In the genomic region with DNA sequence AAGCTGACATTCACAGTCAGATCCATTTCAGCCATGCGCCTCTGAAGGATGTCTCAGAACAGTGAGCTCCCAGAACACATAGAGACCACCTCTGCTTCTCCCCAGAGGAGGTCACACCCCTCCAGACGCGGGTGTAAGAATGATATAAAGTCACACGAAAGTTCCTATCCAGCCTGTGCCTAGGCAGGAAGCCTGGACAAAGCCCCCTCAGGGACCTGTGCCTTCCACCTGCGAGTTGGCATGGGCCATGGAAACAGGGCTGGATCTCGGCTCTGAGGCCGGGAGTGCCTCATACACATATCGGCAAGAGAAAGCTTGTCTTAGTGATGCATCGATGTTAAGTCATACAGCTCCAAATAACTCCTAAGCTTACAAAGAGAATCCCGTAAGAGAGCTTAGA, we compare ENCODE assay signal across 19 cellular contexts. TPM values are rescaled to one million over a fixed set of nuclear protein-coding genes. Genes with fewer than 3 reads are reported as not detected.
DNase-seq lines count a peak whose midpoint lies in the region; TF ChIP-seq lines count a peak whose summit lies in the region.
"Had no signal": no experiment of that assay in that cellular context is flagged by ENCODE, and none has a peak within 500 bp of the region (broad histone marks: within the 10 kb centered on the region; RNA-seq: fewer than 3 reads in every experiment).

No MANE protein-coding gene starts in this region.

- peaks cover 77% of the 10 kb centered on the region for H3K36me3 ChIP-seq in KOPT-K1 (ENCODE audit: insufficient read depth, low read length)
- H3K36me3 ChIP-seq in vagina: no peaks in the 10 kb centered on the region
- H3K36me3 ChIP-seq: SJCRH30 had no signal

- H3K27ac ChIP-seq in KOPT-K1 (ENCODE audit: low read depth, low read length, poor library complexity, severe bottlenecking) (peak overlapping the region; percentile 2), vagina (no peak overlapping the region)
- H3K27ac ChIP-seq: SJCRH30 had no signal

- peak; percentile 1 to 4 for DNase-seq in activated T-cell treated with anti-CD3 and anti-CD28 coated beads, Interleukin-2, amount 50 U/mL, for 48 hours
- DNase-seq in activated T-cell treated with anti-CD3 and anti-CD28 coated beads, Interleukin-2, amount 50 U/mL, for 1 hour: no peak
- DNase-seq in islet precursor cell (peak; percentile 37), vagina (ENCODE audit: extremely low spot score in 2 of 2) (peak; percentile 42 to 46), amygdala (lab: John Stamatoyannopoulos, UW) (no peak), iPS-NIHi11 (ENCODE audit: low spot score) (no peak)
- DNase-seq: C1 segment of cervical spinal cord, Caco-2, GOT3, HCEC 1CT, IMR-90, KG1, MM.1S, NCI-H2029, NCI-H446, NCI-H524 treated with DMSO at 0.1 percent for 48 hours, NCI-H774, SJCRH30 had no signal

- no peaks in the 10 kb centered on the region for H3K27me3 ChIP-seq in vagina
- H3K27me3 ChIP-seq: SJCRH30 had no signal

- no peak overlapping the region for H3K4me3 ChIP-seq in vagina
- H3K4me3 ChIP-seq: SJCRH30 had no signal

- no peak for TF ChIP-seq CTCF in vagina (IDR thresholded peaks at IDR 0.05)

- H3K9me3 ChIP-seq in KOPT-K1 (ENCODE audit: insufficient read depth, low read length, poor library complexity, severe bottlenecking) (no peaks in the 10 kb centered on the region), vagina (no peaks in the 10 kb centered on the region)
- H3K9me3 ChIP-seq: Caco-2, SJCRH30 had no signal

- intact Hi-C loops in vagina (cut with DNase I): no loop called here

- H3K4me1 ChIP-seq in vagina: peaks cover 17% of the 10 kb centered on the region
- H3K4me1 ChIP-seq: Caco-2, SJCRH30 had no signal

- no peak for TF ChIP-seq POLR2A in vagina (IDR thresholded peaks at IDR 0.05)

RNA-seq across cellular contexts. Expression of a gene that starts 5.0 kb away (rescaled TPM):
- total RNA-seq in vagina: 11.3 TPM
- total RNA-seq: Caco-2, IMR-90 had no signal

Comparison
In these comparisons a context has a peak if more than half of its experiments do, and no peak if none do; other contexts are left out.
1. DNase-seq: peak in activated T-cell treated with anti-CD3 and anti-CD28 coated beads, Interleukin-2, amount 50 U/mL, for 48 hours (2 of 2), islet precursor cell (single experiment) and vagina (2 of 2); none in activated T-cell treated with anti-CD3 and anti-CD28 coated beads, Interleukin-2, amount 50 U/mL, for 1 hour (single experiment), amygdala (0 of 56) and iPS-NIHi11 (single experiment).